ENCODE assay signal across 10 cellular contexts in genomic region chr12:109483346-109483745, GRCh38.
"Had no signal": no experiment of that assay in that cellular context is flagged by ENCODE, and none has a peak within 500 bp of the region (broad histone marks: within the 10 kb centered on the region; RNA-seq: fewer than 3 reads in every experiment).

No MANE protein-coding gene starts in this region.

- H3K4me1 ChIP-seq: HAP-1 had no signal

- H3K9me3 Mint-ChIP-seq: GM23338, H9 had no signal

- H3K4me3 ChIP-seq: GM23248, GM23338, HAP-1 had no signal

- FAIRE-seq: H1, H54 had no signal

- ATAC-seq: GM23338, HCT116 had no signal

- H3K9me3 ChIP-seq: HAP-1 had no signal

- H3K27ac ChIP-seq: GM23248 had no signal

- H3K4me1 Mint-ChIP-seq: GM23338 had no signal

- H3K27ac Mint-ChIP-seq: GM23338, H9 had no signal

- DNase-seq: GM23248, GOT3, H7, H9, HCEC 1CT had no signal

- H3K4me3 Mint-ChIP-seq: GM23338, H9 had no signal
